In the genomic region with DNA sequence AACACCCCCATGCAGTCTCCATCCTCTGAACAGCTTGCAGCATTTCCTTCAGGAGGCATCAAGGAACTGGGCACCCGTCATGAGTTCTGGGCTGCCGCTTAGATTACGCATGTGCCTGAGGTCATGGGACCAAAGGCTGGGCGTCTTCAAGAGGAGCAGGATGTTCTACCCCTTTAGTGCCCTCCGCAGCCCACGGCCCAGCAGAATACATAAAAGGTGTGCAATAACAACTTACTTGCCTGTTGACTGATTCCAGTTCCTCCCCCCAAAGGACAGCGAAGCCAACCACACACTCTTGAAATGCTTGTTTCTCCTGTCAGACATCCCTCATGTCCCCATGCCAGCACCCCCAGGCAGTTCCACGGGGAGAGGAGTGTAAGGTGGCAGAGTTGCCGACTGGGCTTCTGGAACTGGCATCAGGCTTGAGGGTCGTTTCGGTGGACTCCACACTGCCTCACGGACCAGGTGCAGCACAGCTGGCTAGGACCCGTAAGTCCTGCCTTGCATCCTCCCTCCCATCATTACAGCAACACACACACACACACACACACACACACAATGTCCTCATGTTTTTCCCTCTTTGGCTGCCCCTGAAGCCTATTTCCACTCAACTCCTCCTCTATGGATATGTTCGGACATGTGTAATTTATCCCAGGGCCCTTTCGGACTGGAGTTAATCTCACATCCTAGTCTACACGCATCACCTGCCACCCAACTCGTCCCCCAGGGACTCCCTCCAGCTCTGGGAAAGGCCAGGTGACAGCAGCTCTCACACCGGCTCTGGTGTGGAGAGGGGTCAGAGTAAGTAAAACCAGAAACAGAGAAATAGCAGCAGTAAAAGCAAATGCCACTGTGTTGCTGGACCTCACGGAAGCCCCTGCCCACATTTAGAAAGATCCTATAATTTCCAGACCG, we compare ENCODE assay signal across 15 cellular contexts.
DNase-seq lines count a peak whose midpoint lies in the region; ATAC-seq, FAIRE-seq and TF ChIP-seq lines count a peak whose summit lies in the region.
"Had no signal": no experiment of that assay in that cellular context is flagged by ENCODE, and none has a peak within 500 bp of the region (broad histone marks: within the 10 kb centered on the region; RNA-seq: fewer than 3 reads in every experiment).

No MANE protein-coding gene starts in this region.

- TF ChIP-seq CTCF in brain (conservative IDR thresholded peaks at IDR 0.05) = no peak
- no peak for TF ChIP-seq CTCF in osteocyte (IDR thresholded peaks at IDR 0.05)

- H3K9me3 Mint-ChIP-seq in brain (peaks cover 0 to 17% (median 0%) of the 10 kb centered on the region in 5 experiments), osteocyte (ENCODE audit: unreplicated experiment) (no peaks in the 10 kb centered on the region)

- H3K36me3 Mint-ChIP-seq in brain (no peaks in the 10 kb centered on the region), osteocyte (ENCODE audit: unreplicated experiment) (no peaks in the 10 kb centered on the region)

- H3K27me3 Mint-ChIP-seq in brain = no peaks in the 10 kb centered on the region
- no peaks in the 10 kb centered on the region for H3K27me3 Mint-ChIP-seq in osteocyte (ENCODE audit: unreplicated experiment)

- TF ChIP-seq POLR2A in GM12892 (IDR thresholded peaks at IDR 0.05; ENCODE audit: low read depth, low read length) = no peak

- ATAC-seq in HG03175 (IDR thresholded peaks at IDR 0.05; ENCODE audit: unreplicated experiment) = peak; percentile 24
- ATAC-seq in GM21423 (IDR thresholded peaks at IDR 0.05; ENCODE audit: unreplicated experiment) = no peak
- ATAC-seq: SK-N-SH treated with all-trans-retinoic acid at 6 μM for 48 hours had no signal

- H3K4me3 Mint-ChIP-seq in brain (peak overlapping the region in 1 of 5 experiments; percentile 50), osteocyte (ENCODE audit: unreplicated experiment) (no peak overlapping the region)

- DNase-seq in GM12892 (ENCODE audit: insufficient read length) (no peak), osteocyte (ENCODE audit: extremely low spot score, unreplicated experiment) (peak; percentile 73), inferior parietal cortex (ENCODE audit: extremely low spot score) (no peak)
- DNase-seq in activated naive CD4-positive, alpha-beta T cell treated with Interleukin-2 at 50 U/mL for 16 hours = no peak
- no peak for DNase-seq in activated CD4-positive, alpha-beta T cell treated with anti-CD3 and anti-CD28 coated beads for 1 hour
- DNase-seq: activated CD4-positive, CD25-positive, alpha-beta regulatory T cell; adrenal gland; C1 segment of cervical spinal cord; EL; NCI-H2029 treated with DMSO at 0.1 percent for 48 hours; right lobe of liver had no signal

- H3K4me1 Mint-ChIP-seq in brain (peaks cover 43% of the 10 kb centered on the region), osteocyte (ENCODE audit: unreplicated experiment) (peaks cover 1% of the 10 kb centered on the region)

- peak overlapping the region in 4 of 5 experiments; percentile 1 to 99 (median 76) for H3K27ac Mint-ChIP-seq in brain
- H3K27ac Mint-ChIP-seq in osteocyte (ENCODE audit: unreplicated experiment) = no peak overlapping the region

- FAIRE-seq in GM12892 (lab: Jason Lieb, UNC) = peak; percentile 91
